ENCODE assay signal across 1 cellular context in the genomic region with DNA sequence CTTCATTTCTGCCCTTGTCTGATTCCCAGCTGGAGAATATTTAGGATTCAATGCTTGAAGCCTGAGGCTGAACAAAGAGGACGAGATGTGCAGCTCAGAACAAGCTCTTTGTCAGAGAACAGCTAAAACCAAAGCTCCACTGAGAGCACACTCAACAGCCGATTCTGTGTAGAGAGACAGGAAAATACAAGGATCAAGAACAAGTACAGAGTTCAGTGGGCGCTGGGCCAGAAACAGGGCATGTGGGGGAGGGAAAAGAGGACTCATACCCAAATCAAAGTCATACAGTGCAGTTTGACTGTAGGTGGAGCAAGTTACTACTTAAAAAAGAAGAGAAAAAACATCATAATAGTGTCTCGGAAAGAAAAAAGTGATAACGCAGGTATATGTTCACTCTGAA.
TF ChIP-seq lines count a peak whose summit lies in the region.

A gene (minus strand): TSS at position 176 of the 400 bp plus-strand sequence.

TF ChIP-seq in A549, 52 proteins besides CTCF, POLR2A, EP300 and RAD21 (continued from another document):
- TF ChIP-seq HOXB13 (CRISPR knock-in tag; IDR thresholded peaks at IDR 0.05; ENCODE audit: low read depth) (no peak), MAFK (IDR thresholded peaks at IDR 0.05; ENCODE audit: partially characterized antibody) (no peak), KDM5A (IDR thresholded peaks at IDR 0.05) (no peak), FOSL2 (IDR thresholded peaks at IDR 0.05) (no peak), FOSL2 (CRISPR knock-in tag; IDR thresholded peaks at IDR 0.05) (no peak), NR3C1 (IDR thresholded peaks at IDR 0.05) (no peak), CBX2 (IDR thresholded peaks at IDR 0.05; ENCODE audit: borderline replicate concordance, low read depth) (no peak), EHMT2 (IDR thresholded peaks at IDR 0.05; ENCODE audit: low read depth) (no peak), RNF2 (IDR thresholded peaks at IDR 0.05; ENCODE audit: borderline replicate concordance, low read depth) (no peak), NFE2L2 (conservative IDR thresholded peaks at IDR 0.05; ENCODE audit: low read length) (no peak)
- TF ChIP-seq, protein P1, sequence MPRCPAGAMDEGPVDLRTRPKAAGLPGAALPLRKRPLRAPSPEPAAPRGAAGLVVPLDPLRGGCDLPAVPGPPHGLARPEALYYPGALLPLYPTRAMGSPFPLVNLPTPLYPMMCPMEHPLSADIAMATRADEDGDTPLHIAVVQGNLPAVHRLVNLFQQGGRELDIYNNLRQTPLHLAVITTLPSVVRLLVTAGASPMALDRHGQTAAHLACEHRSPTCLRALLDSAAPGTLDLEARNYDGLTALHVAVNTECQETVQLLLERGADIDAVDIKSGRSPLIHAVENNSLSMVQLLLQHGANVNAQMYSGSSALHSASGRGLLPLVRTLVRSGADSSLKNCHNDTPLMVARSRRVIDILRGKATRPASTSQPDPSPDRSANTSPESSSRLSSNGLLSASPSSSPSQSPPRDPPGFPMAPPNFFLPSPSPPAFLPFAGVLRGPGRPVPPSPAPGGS (IDR thresholded peaks at IDR 0.05), result no peak
TF ChIP-seq in A549: peak in this region for 0.
